25 cellular contexts compared by ENCODE assay signal in genomic region chr1:2978691-2979190, GRCh38. TPM values are rescaled to one million over a fixed set of nuclear protein-coding genes. Genes with fewer than 3 reads are reported as not detected.
"Had no signal": no experiment of that assay in that cellular context is flagged by ENCODE, and none has a peak within 500 bp of the region (broad histone marks: within the 10 kb centered on the region; RNA-seq: fewer than 3 reads in every experiment).

No MANE protein-coding gene starts in this region.

- H3K9me3 ChIP-seq: body of pancreas, ovary, psoas muscle, right lobe of liver, thyroid gland, vagina had no signal

- H3K27ac ChIP-seq: body of pancreas, foreskin keratinocyte, ovary, psoas muscle, right lobe of liver, thyroid gland, vagina, VCaP had no signal

- H3K27ac Mint-ChIP-seq: activated naive CD4-positive, alpha-beta T cell treated with anti-CD3 and anti-CD28 coated beads for 36 hours; activated T-helper 17 cell treated with anti-CD3 and anti-CD28 coated beads, Interleukin-2, amount 50 U/mL, for 72 hours; endodermal cell; stimulated activated memory B cell treated with anti-CD40 and anti-IgM and Interleukin-4, amounts not matched to agents 10 μg/mL and 1 μg/mL and 100 μg/mL, for 72 hours had no signal

- H3K4me1 Mint-ChIP-seq: activated T-helper 17 cell treated with anti-CD3 and anti-CD28 coated beads, Interleukin-2, amount 50 U/mL, for 72 hours; endodermal cell; neural crest cell had no signal

- H3K36me3 Mint-ChIP-seq: stimulated activated memory B cell treated with anti-CD40 and anti-IgM and Interleukin-4, amounts not matched to agents 10 μg/mL and 1 μg/mL and 100 μg/mL, for 72 hours had no signal

- H3K9me3 Mint-ChIP-seq: activated naive CD4-positive, alpha-beta T cell treated with anti-CD3 and anti-CD28 coated beads for 36 hours; activated T-helper 17 cell treated with anti-CD3 and anti-CD28 coated beads, Interleukin-2, amount 50 U/mL, for 72 hours; neural crest cell; stimulated activated memory B cell treated with anti-CD40 and anti-IgM and Interleukin-4, amounts not matched to agents 10 μg/mL and 1 μg/mL and 100 μg/mL, for 72 hours had no signal

- H3K27me3 Mint-ChIP-seq: activated T-helper 17 cell treated with anti-CD3 and anti-CD28 coated beads, Interleukin-2, amount 50 U/mL, for 72 hours; stimulated activated memory B cell treated with anti-CD40 and anti-IgM and Interleukin-4, amounts not matched to agents 10 μg/mL and 1 μg/mL and 100 μg/mL, for 72 hours had no signal

- ATAC-seq: activated T-helper 17 cell treated with anti-CD3 and anti-CD28 coated beads, Interleukin-2, amount 50 U/mL, for 72 hours; body of pancreas; foreskin keratinocyte; left colon; psoas muscle; stimulated activated memory B cell treated with anti-CD40 and anti-IgM and Interleukin-4, amounts not matched to agents 10 μg/mL and 1 μg/mL and 100 μg/mL, for 72 hours had no signal

- DNase-seq: activated CD4-positive, alpha-beta T cell treated with anti-CD3 and anti-CD28 coated beads, Interleukin-2, amount 50 U/mL, for 4 hours; activated T-cell treated with anti-CD3 and anti-CD28 coated beads, Interleukin-2, amount 50 U/mL, for 1 hour; body of pancreas; caudate nucleus; foreskin keratinocyte; hippocampal formation; psoas muscle; stimulated activated CD4-positive, alpha-beta T cell treated with anti-CD3 and anti-CD28 coated beads, Interleukin-4, amount 100 ng/mL, for 4 hours; SW 1271; T-helper 2 cell; thyroid gland had no signal

- H3K36me3 ChIP-seq: ovary, right lobe of liver, thyroid gland, vagina had no signal

- H3K4me1 ChIP-seq: foreskin keratinocyte, psoas muscle, right lobe of liver, thyroid gland, vagina had no signal

- H3K4me3 ChIP-seq: body of pancreas, ovary, psoas muscle, right lobe of liver, thyroid gland, vagina had no signal

- H3K4me3 Mint-ChIP-seq: activated naive CD4-positive, alpha-beta T cell treated with anti-CD3 and anti-CD28 coated beads for 36 hours; activated T-helper 17 cell treated with anti-CD3 and anti-CD28 coated beads, Interleukin-2, amount 50 U/mL, for 72 hours; endodermal cell; neural crest cell; stimulated activated memory B cell treated with anti-CD40 and anti-IgM and Interleukin-4, amounts not matched to agents 10 μg/mL and 1 μg/mL and 100 μg/mL, for 72 hours had no signal

- H3K27me3 ChIP-seq: body of pancreas, foreskin keratinocyte, ovary, right lobe of liver, thyroid gland, vagina had no signal

RNA-seq across cellular contexts. Expression of gene ACTRT2, which starts 42.5 kb away (rescaled TPM):
- total RNA-seq: activated naive CD4-positive, alpha-beta T cell treated with anti-CD3 and anti-CD28 coated beads for 36 hours; activated T-helper 17 cell treated with anti-CD3 and anti-CD28 coated beads, Interleukin-2, amount 50 U/mL, for 72 hours; body of pancreas; endodermal cell; epithelial cell of proximal tubule; fibroblast of lung; foreskin keratinocyte; left colon; lung microvascular endothelial cell; myocyte; neural crest cell; ovary; psoas muscle; right lobe of liver; vagina had no signal
- polyA plus RNA-seq: fibroblast of lung, foreskin keratinocyte, ovary, psoas muscle had no signal
